In genomic region chr2:237692601-237693079, GRCh38 we compare ENCODE assay signal across 8 cellular contexts.
DNase-seq lines count a peak whose midpoint lies in the region; ATAC-seq and TF ChIP-seq lines count a peak whose summit lies in the region.

No MANE protein-coding gene starts in this region.

- H3K4me1 ChIP-seq in stomach smooth muscle (ENCODE audit: control insufficient read depth, insufficient read depth, low read length), result peaks cover 75% of the 10 kb centered on the region

- CTCF ChIA-PET in Calu3 (lab: Charles Lee), result interaction anchor here (0.7 to 1.3 kb wide), 5 partner anchors 15 to 52 kb away, joined by 3 to 9 read pairs (median 4); no protein-coding TSS in a partner anchor

- H3K27ac ChIP-seq in layer of hippocampus (ENCODE audit: low read depth, low read length) (peak overlapping the region; percentile 77), stomach smooth muscle (ENCODE audit: low read length) (peak overlapping the region; percentile 89)

- no peaks in the 10 kb centered on the region for H3K36me3 ChIP-seq in stomach smooth muscle (ENCODE audit: control insufficient read depth in 2 of 2, insufficient read depth in 2 of 2, low read length in 2 of 2)

- no peaks in the 10 kb centered on the region for H3K9me3 ChIP-seq in stomach smooth muscle (ENCODE audit: control insufficient read depth in 2 of 2, low read length in 2 of 2)

- no peak for TF ChIP-seq CTCF in Calu3 (IDR thresholded peaks at IDR 0.05; ENCODE audit: unreplicated experiment)
- TF ChIP-seq CTCF in brain (conservative IDR thresholded peaks at IDR 0.05), result no peak

- H3K27ac Mint-ChIP-seq in Calu3 (ENCODE audit: unreplicated experiment), result peak overlapping the region; percentile 91
- H3K27ac Mint-ChIP-seq in brain, result peak overlapping the region in 2 of 5 experiments; percentile 35 to 75

- peak overlapping the region; percentile 90 for H3K9ac ChIP-seq in stomach smooth muscle (ENCODE audit: low read length in 2 of 2)

- no peaks in the 10 kb centered on the region for H3K9me3 Mint-ChIP-seq in Calu3 (ENCODE audit: low read depth, unreplicated experiment)
- H3K9me3 Mint-ChIP-seq in brain, result no peaks in the 10 kb centered on the region

- H3K36me3 Mint-ChIP-seq in Calu3 (ENCODE audit: insufficient read depth, unreplicated experiment), result peaks cover 56% of the 10 kb centered on the region
- H3K36me3 Mint-ChIP-seq in brain, result no peaks in the 10 kb centered on the region

- H3K27me3 ChIP-seq in layer of hippocampus (ENCODE audit: control insufficient read depth, insufficient read depth, low read length), result no peaks in the 10 kb centered on the region
- H3K27me3 ChIP-seq in stomach smooth muscle (ENCODE audit: control insufficient read depth in 1 of 2, insufficient read depth in 2 of 2, low read length in 2 of 2), result no peaks in the 10 kb centered on the region

- H3K27me3 Mint-ChIP-seq in Calu3 (ENCODE audit: unreplicated experiment), result no peaks in the 10 kb centered on the region
- H3K27me3 Mint-ChIP-seq in brain, result no peaks in the 10 kb centered on the region

- TSS peak; percentile 69 for BruUV-seq in Calu3 (replicated peaks; lab: Mats Ljungman, UMichigan)

- H3K4me3 ChIP-seq in stomach smooth muscle (ENCODE audit: low read length in 2 of 2), result peak overlapping the region; percentile 84 to 91

- DNase-seq in Calu3 (peak; percentile 42), NCI-H345 (lab: John Stamatoyannopoulos, UW) (peak; percentile 25), putamen (ENCODE audit: low spot score) (no peak)

- H3K4me3 Mint-ChIP-seq in Calu3 (ENCODE audit: low read depth, unreplicated experiment) (peak overlapping the region; percentile 84), brain (peak overlapping the region; percentile 75 to 84 (median 82))

- peaks cover 66% of the 10 kb centered on the region for H3K4me1 Mint-ChIP-seq in Calu3 (ENCODE audit: low read depth, unreplicated experiment)
- H3K4me1 Mint-ChIP-seq in brain, result peaks cover 79% of the 10 kb centered on the region

- ATAC-seq in GM21526 (IDR thresholded peaks at IDR 0.05; ENCODE audit: low FRiP score, unreplicated experiment), result peak; percentile 7
- ATAC-seq in GM21447 (IDR thresholded peaks at IDR 0.05; ENCODE audit: unreplicated experiment), result no peak

- intact Hi-C loops in Calu3 (cut with micrococcal nuclease; ENCODE audit: unreplicated experiment), result no loop called here
